In the genomic region with DNA sequence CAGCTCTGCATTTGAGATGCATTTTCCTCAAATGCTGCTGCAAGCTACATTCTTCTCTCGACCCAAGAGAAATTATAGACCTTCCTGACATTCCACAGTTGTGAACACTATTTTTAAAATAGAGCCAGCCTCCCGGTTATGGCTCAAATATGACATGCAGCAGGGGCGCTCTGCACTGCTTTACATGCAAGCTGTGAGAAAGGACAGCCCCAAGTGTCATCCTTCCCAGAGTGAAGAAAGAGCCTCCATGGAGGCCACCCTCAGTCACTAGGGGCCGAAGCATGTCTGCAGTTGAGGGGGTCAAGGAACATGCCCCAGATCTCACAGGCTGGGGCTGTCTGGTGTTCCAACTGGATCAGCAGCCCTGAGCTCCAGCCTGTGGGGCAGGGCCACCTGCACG, we compare ENCODE assay signal across 27 cellular contexts.
DNase-seq lines count a peak whose midpoint lies in the region; ATAC-seq, FAIRE-seq and TF ChIP-seq lines count a peak whose summit lies in the region.
"Had no signal": no experiment of that assay in that cellular context is flagged by ENCODE, and none has a peak within 500 bp of the region (broad histone marks: within the 10 kb centered on the region; RNA-seq: fewer than 3 reads in every experiment).

No MANE protein-coding gene starts in this region.

- H3K9me3 ChIP-seq in ascending aorta (no peaks in the 10 kb centered on the region), psoas muscle (no peaks in the 10 kb centered on the region), HAP-1 (no peaks in the 10 kb centered on the region)
- H3K9me3 ChIP-seq: MG63, ovary, upper lobe of left lung had no signal

- H3K27me3 ChIP-seq in ascending aorta (no peaks in the 10 kb centered on the region), psoas muscle (ENCODE audit: insufficient read depth in 3 of 3, low read length in 2 of 3) (no peaks in the 10 kb centered on the region), HAP-1 (ENCODE audit: low read depth) (0 out of 2 replicates have a peak, but pooled peaks cover 2% of the 10 kb centered on the region)
- H3K27me3 ChIP-seq: BLaER1 treated with 17β-estradiol and CSF1 and Interleukin-3, amounts not matched to agents 10 nM and 100 nM; MG63; ovary; upper lobe of left lung had no signal

- no peak for FAIRE-seq in GM19239 (lab: Jason Lieb, UNC)
- FAIRE-seq: GM12892 had no signal

- H3K4me1 ChIP-seq in ascending aorta (peaks cover 23 to 46% of the 10 kb centered on the region in 2 donors), psoas muscle (peaks cover 28% of the 10 kb centered on the region), HAP-1 (no peaks in the 10 kb centered on the region)

- DNase-seq in AG08395 (ENCODE audit: low spot score) (peak; percentile 39), ascending aorta (ENCODE audit: low spot score in 2 of 2) (peak in 1 of 2 donors; percentile 63), fibroblast of the aortic adventitia (ENCODE audit: low read depth) (peak; percentile 59), psoas muscle (peak in 1 of 2 donors; percentile 36), NCI-H510A treated with DMSO at 0.1 percent for 48 hours (lab: John Stamatoyannopoulos, UW) (no peak), GM19239 (ENCODE audit: insufficient read length, low spot score) (no peak), HAP-1 (ENCODE audit: low spot score in 2 of 2) (no peak)
- DNase-seq: activated CD4-positive, alpha-beta T cell treated with anti-CD3 and anti-CD28 coated beads, Interleukin-2, amount 10 ng/mL, durations not matched to agents 7 days and 5 days; activated CD8-positive, alpha-beta memory T cell treated with anti-CD3 and anti-CD28 coated beads, Interleukin-2, amount 10 ng/mL, durations not matched to agents 7 days and 5 days; activated naive CD4-positive, alpha-beta T cell treated with anti-CD3 and anti-CD28 coated beads, Interleukin-2, amount 50 U/mL, for 16 hours; Calu3; foreskin melanocyte; left colon; naive thymus-derived CD4-positive, alpha-beta T cell; NCI-H1417; NCI-H2107; NCI-H524; PC-9; SHP77 treated with DMSO at 0.1 percent for 48 hours; T-helper 9 cell; WERI-Rb-1 had no signal

- no peak for TF ChIP-seq CTCF in ascending aorta (IDR thresholded peaks at IDR 0.05)
- no peak for TF ChIP-seq CTCF in fibroblast of the aortic adventitia (IDR thresholded peaks at IDR 0.05; ENCODE audit: insufficient read depth, low read length)
- TF ChIP-seq CTCF in psoas muscle (IDR thresholded peaks at IDR 0.05), result no peak

- in situ Hi-C loops in HAP-1 (cut with MboI; ENCODE audit: low sequenced_read_pairs), result no loop called here

- intact Hi-C loops in ascending aorta (cut with DNase I) (loop anchor here (2.0 to 10.0 kb wide), 5 partner anchors 50 to 748 kb away; partner anchors contain the start of gene CHST15), psoas muscle (cut with DNase I) (no loop called here)

- H3K36me3 ChIP-seq in ascending aorta (no peaks in the 10 kb centered on the region), psoas muscle (ENCODE audit: insufficient read depth in 1 of 2, low read depth in 1 of 2) (no peaks in the 10 kb centered on the region), HAP-1 (replicated peaks) (no peaks in the 10 kb centered on the region)
- H3K36me3 ChIP-seq: BLaER1 treated with 17β-estradiol and CSF1 and Interleukin-3, amounts not matched to agents 10 nM and 100 nM; MG63; ovary; upper lobe of left lung; WERI-Rb-1 had no signal

- H3K4me3 ChIP-seq in ascending aorta (no peak overlapping the region), fibroblast of the aortic adventitia (ENCODE audit: low read depth, low read length) (no peak overlapping the region), psoas muscle (no peak overlapping the region), HAP-1 (no peak overlapping the region)
- H3K4me3 ChIP-seq: BLaER1 treated with 17β-estradiol and CSF1 and Interleukin-3, amounts not matched to agents 10 nM and 100 nM; MG63; ovary; PC-9; upper lobe of left lung had no signal

- ATAC-seq in psoas muscle (peak in 1 of 4 donors; percentile 33), GM21423 (IDR thresholded peaks at IDR 0.05; ENCODE audit: unreplicated experiment) (no peak)
- ATAC-seq: activated CD8-positive, alpha-beta memory T cell treated with anti-CD3 and anti-CD28 coated beads, Interleukin-2, amount 10 ng/mL, durations not matched to agents 7 days and 5 days; left colon; naive thymus-derived CD4-positive, alpha-beta T cell had no signal

- peak overlapping the region; percentile 81 for H3K27ac ChIP-seq in ascending aorta
- peak overlapping the region; percentile 63 for H3K27ac ChIP-seq in psoas muscle
- H3K27ac ChIP-seq: PC-9, upper lobe of left lung, WERI-Rb-1 had no signal

- 49 to 58% (median 55%) methylated on average over 5 of the region's 5 CpGs for WGBS in psoas muscle, 3 donors

Comparison
In these comparisons a context has a peak if more than half of its experiments do, and no peak if none do; other contexts are left out.
1. DNase-seq: peak in AG08395 (single experiment) and fibroblast of the aortic adventitia (single experiment); none in NCI-H510A treated with DMSO at 0.1 percent for 48 hours (single experiment), GM19239 (single experiment) and HAP-1 (0 of 2).